1 cellular context compared by ENCODE assay signal in the genomic region with DNA sequence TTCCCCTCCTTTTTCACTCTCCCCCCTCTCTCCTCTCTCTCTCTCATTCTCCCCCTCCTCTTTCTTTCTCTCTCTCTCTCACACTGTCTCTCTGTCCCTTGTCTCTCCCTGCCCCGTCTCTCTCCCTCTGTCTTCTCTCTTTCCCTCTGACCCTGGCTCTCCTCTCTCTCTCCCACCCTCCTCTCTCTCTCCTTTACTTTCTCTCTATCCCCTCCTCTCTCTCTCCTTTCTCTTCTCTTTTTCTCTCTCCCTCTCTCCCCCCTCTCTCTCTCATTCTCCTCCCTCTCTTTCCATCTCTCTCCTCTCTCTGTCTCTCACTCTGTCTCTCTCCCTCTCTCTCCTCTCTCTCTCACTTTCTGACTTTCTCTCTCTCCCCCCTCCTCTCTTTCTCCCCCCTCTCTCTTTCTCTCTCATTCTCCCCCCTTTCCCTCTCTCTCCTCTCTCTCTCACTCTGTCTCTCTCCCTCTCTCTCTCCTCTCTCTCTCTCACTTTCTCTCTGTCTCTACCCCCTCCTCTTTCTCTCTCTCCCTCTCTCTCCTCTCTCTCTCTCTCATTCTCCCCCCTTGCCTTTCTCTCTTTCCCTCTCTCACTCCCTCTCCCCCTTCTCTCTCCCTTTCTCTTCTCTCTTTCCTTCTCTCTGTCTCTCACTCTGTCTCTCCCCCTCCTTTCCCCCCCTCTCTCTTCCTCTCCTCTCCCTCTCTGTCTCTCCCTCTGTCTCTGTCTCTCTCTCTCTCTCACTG.
TF ChIP-seq lines count a peak whose summit lies in the region.

No MANE protein-coding gene starts in this region.

TF ChIP-seq in K562, 482 proteins besides CTCF, POLR2A, EP300 and RAD21:
- TF ChIP-seq SMAD2 (IDR thresholded peaks at IDR 0.05; ENCODE audit: low read depth, low read length), result no peak
- no peak for TF ChIP-seq MCM7 (IDR thresholded peaks at IDR 0.05)
- TF ChIP-seq, protein P1, sequence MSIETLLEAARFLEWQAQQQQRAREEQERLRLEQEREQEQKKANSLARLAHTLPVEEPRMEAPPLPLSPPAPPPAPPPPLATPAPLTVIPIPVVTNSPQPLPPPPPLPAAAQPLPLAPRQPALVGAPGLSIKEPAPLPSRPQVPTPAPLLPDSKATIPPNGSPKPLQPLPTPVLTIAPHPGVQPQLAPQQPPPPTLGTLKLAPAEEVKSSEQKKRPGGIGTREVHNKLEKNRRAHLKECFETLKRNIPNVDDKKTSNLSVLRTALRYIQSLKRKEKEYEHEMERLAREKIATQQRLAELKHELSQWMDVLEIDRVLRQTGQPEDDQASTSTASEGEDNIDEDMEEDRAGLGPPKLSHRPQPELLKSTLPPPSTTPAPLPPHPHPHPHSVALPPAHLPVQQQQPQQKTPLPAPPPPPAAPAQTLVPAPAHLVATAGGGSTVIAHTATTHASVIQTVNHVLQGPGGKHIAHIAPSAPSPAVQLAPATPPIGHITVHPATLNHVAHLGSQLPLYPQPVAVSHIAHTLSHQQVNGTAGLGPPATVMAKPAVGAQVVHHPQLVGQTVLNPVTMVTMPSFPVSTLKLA (conservative IDR thresholded peaks at IDR 0.05), result no peak
- no peak for TF ChIP-seq FOXK2 (conservative IDR thresholded peaks at IDR 0.05 in 1 of 2, IDR thresholded peaks at IDR 0.05 in 1 of 2; ENCODE audit: low read depth in 2 of 2)
- TF ChIP-seq PHB2 (IDR thresholded peaks at IDR 0.05; ENCODE audit: low read depth), result peak; percentile 3; the same call in 1 of the 2 replicates
- TF ChIP-seq, protein P2, sequence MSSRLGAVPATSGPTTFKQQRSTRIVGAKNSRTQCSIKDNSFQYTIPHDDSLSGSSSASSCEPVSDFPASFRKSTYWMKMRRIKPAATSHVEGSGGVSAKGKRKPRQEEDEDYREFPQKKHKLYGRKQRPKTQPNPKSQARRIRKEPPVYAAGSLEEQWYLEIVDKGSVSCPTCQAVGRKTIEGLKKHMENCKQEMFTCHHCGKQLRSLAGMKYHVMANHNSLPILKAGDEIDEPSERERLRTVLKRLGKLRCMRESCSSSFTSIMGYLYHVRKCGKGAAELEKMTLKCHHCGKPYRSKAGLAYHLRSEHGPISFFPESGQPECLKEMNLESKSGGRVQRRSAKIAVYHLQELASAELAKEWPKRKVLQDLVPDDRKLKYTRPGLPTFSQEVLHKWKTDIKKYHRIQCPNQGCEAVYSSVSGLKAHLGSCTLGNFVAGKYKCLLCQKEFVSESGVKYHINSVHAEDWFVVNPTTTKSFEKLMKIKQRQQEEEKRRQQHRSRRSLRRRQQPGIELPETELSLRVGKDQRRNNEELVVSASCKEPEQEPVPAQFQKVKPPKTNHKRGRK (tag; IDR thresholded peaks at IDR 0.05), result peak; percentile 95
- no peak for TF ChIP-seq ARHGAP35 (IDR thresholded peaks at IDR 0.05; ENCODE audit: partially characterized antibody)
- TF ChIP-seq ZBTB2 (IDR thresholded peaks at IDR 0.05), result no peak
- TF ChIP-seq HDAC1 (IDR thresholded peaks at IDR 0.05), result peak in 1 of 2 experiments; percentile 2; a peak in 1 of 4 replicates
- TF ChIP-seq ESRRB (CRISPR knock-in tag; IDR thresholded peaks at IDR 0.05; ENCODE audit: borderline replicate concordance), result no peak
- TF ChIP-seq SMARCE1 (IDR thresholded peaks at IDR 0.05), result no peak
- TF ChIP-seq OTX1 (CRISPR knock-in tag; IDR thresholded peaks at IDR 0.05), result 0 out of 2 replicates have a peak, but pooled peaks have one; percentile 26
- TF ChIP-seq TAF1 (IDR thresholded peaks at IDR 0.05; ENCODE audit: control insufficient read depth, extremely low read depth, insufficient read depth, low read length, severe bottlenecking), result no peak
